Comparison of ENCODE assay signal across 15 cellular contexts in the genomic region with DNA sequence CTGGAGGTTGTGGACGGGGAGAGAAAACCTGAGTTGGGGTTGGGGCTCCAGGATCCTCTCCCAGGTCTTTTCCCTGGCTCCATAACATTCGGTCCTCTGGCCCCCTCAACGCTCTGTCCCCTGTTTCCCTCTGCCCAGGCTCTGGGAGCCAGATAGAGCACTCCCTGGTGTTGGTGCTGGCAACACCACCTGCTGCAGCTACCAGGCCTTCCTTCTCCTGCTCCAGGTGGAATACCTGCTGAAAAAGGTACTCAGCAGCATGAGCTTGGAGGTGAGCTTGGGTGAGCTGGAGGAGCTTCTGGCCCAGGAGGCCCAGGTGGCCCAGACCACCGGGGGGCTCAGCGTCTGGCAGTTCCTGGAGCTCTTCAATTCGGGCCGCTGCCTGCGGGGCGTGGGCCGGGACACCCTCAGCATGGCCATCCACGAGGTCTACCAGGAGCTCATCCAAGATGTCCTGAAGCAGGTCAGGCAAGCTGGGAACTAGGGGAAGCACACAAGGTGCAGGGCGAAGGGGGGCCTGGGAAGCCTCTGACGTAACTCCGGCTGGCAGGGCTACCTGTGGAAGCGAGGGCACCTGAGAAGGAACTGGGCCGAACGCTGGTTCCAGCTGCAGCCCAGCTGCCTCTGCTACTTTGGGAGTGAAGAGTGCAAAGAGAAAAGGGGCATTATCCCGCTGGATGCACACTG. TPM values are rescaled to one million over a fixed set of nuclear protein-coding genes. Genes with fewer than 3 reads are reported as not detected.
DNase-seq lines count a peak whose midpoint lies in the region; ATAC-seq and TF ChIP-seq lines count a peak whose summit lies in the region.
"Had no signal": no experiment of that assay in that cellular context is flagged by ENCODE, and none has a peak within 500 bp of the region (broad histone marks: within the 10 kb centered on the region; RNA-seq: fewer than 3 reads in every experiment).

No MANE protein-coding gene starts in this region.

- peaks cover 92% of the 10 kb centered on the region for H3K36me3 Mint-ChIP-seq in dendritic cell treated with granulocyte-macrophage colony-stimulating factor and Interleukin-4, amounts not matched to agents 40 ng/mL and 50 ng/mL, for 4 days (ENCODE audit: low read depth)

- DNase-seq in DND-41 (no peak), OCI-LY7 (ENCODE audit: low spot score) (no peak), globus pallidus (ENCODE audit: low spot score) (no peak), UCSD-AML1 (lab: John Stamatoyannopoulos, UW; ENCODE audit: unreplicated experiment) (no peak)
- DNase-seq: anterior cingulate cortex, COR-L47, dermis blood vessel endothelial cell, foreskin keratinocyte, NCI-H2081, retina, testis had no signal

- H3K9me3 Mint-ChIP-seq in dendritic cell treated with granulocyte-macrophage colony-stimulating factor and Interleukin-4, amounts not matched to agents 40 ng/mL and 50 ng/mL, for 4 days: no peaks in the 10 kb centered on the region

- ATAC-seq in DND-41 (ENCODE audit: insufficient read depth, low read depth) (no peak), HG03469 (IDR thresholded peaks at IDR 0.05; ENCODE audit: unreplicated experiment) (no peak)
- ATAC-seq: foreskin keratinocyte, SK-N-SH treated with all-trans-retinoic acid at 6 μM for 48 hours had no signal

- H3K9ac ChIP-seq in DND-41 (ENCODE audit: low read depth, low read length) (no peak overlapping the region), rectal smooth muscle tissue (ENCODE audit: low read length) (peak overlapping the region; percentile 10)

- H3K9me3 ChIP-seq in DND-41 (ENCODE audit: insufficient read depth, low read length, severe bottlenecking) (no peaks in the 10 kb centered on the region), OCI-LY7 (ENCODE audit: low read length) (no peaks in the 10 kb centered on the region)
- H3K9me3 ChIP-seq: testis had no signal

- H3K4me1 ChIP-seq in DND-41 (ENCODE audit: insufficient read depth, low read length) (peaks cover 34% of the 10 kb centered on the region), OCI-LY7 (ENCODE audit: insufficient read depth, low read length, poor library complexity, severe bottlenecking) (peaks cover 44% of the 10 kb centered on the region), rectal smooth muscle tissue (ENCODE audit: control insufficient read depth, insufficient read depth, low read length) (no peaks in the 10 kb centered on the region)
- H3K4me1 ChIP-seq: testis had no signal

- H3K27me3 Mint-ChIP-seq in dendritic cell treated with granulocyte-macrophage colony-stimulating factor and Interleukin-4, amounts not matched to agents 40 ng/mL and 50 ng/mL, for 4 days: no peaks in the 10 kb centered on the region

- no peaks in the 10 kb centered on the region for H3K27me3 ChIP-seq in DND-41 (ENCODE audit: insufficient read depth, low read length, poor library complexity)
- H3K27me3 ChIP-seq in rectal smooth muscle tissue (ENCODE audit: control insufficient read depth, insufficient read depth, low read length): no peaks in the 10 kb centered on the region
- H3K27me3 ChIP-seq: foreskin keratinocyte, testis had no signal

- no peak overlapping the region for H3K4me2 ChIP-seq in DND-41 (ENCODE audit: insufficient read depth, low read length)
- H3K4me2 ChIP-seq in OCI-LY7 (ENCODE audit: low read length): peak overlapping the region; percentile 89

- TF ChIP-seq CTCF in DND-41 (IDR thresholded peaks at IDR 0.05; ENCODE audit: borderline replicate concordance, extremely low read depth, low read length, poor library complexity, severe bottlenecking): no peak
- TF ChIP-seq CTCF in OCI-LY7 (conservative IDR thresholded peaks at IDR 0.05; ENCODE audit: low read length): peak; percentile 46; the same call in 1 of the 2 replicates

- intact Hi-C loops in OCI-LY7 (cut with micrococcal nuclease; ENCODE audit: unreplicated experiment): no loop called here
- intact Hi-C loops in dendritic cell treated with granulocyte-macrophage colony-stimulating factor and Interleukin-4, amounts not matched to agents 40 ng/mL and 50 ng/mL, for 4 days (cut with micrococcal nuclease): no loop called here

- H3K4me3 ChIP-seq in DND-41 (ENCODE audit: low read depth in 1 of 2, low read length in 2 of 2): no peak overlapping the region
- H3K4me3 ChIP-seq in OCI-LY7 (ENCODE audit: low read depth, low read length, poor library complexity, severe bottlenecking): peak overlapping the region; percentile 49
- no peak overlapping the region for H3K4me3 ChIP-seq in rectal smooth muscle tissue (ENCODE audit: low read length)
- H3K4me3 ChIP-seq: testis had no signal

- CTCF ChIA-PET in OCI-LY7 (lab: Charles Lee; ENCODE audit: unreplicated experiment): no interaction called here

- H2AFZ ChIP-seq in DND-41 (ENCODE audit: low read depth, low read length) (no peak overlapping the region), OCI-LY7 (ENCODE audit: low read length) (peak overlapping the region; percentile 60; the same call in 1 of the 2 replicates)

- peak overlapping the region; percentile 66 for H3K27ac ChIP-seq in DND-41 (ENCODE audit: low read length)
- peak overlapping the region; percentile 78 for H3K27ac ChIP-seq in OCI-LY7 (ENCODE audit: low read depth, low read length, poor library complexity, severe bottlenecking)
- H3K27ac ChIP-seq in rectal smooth muscle tissue (ENCODE audit: low read depth, low read length): no peak overlapping the region
- H3K27ac ChIP-seq: foreskin keratinocyte, testis had no signal

- POLR2A ChIA-PET in OCI-LY7 (lab: Charles Lee): interaction anchor here (0.9 to 1.9 kb wide), 2 partner anchors 9 to 14 kb away, joined by 3 to 8 read pairs; no protein-coding TSS in a partner anchor

- no TSS peak for BruUV-seq in OCI-LY7 (replicated peaks; lab: Mats Ljungman, UMichigan)

- H3K79me2 ChIP-seq in DND-41 (ENCODE audit: insufficient read depth, low read length) (peaks cover 15% of the 10 kb centered on the region), OCI-LY7 (ENCODE audit: insufficient read depth, low read depth, low read length) (no peaks in the 10 kb centered on the region)

- H3K4me1 Mint-ChIP-seq in dendritic cell treated with granulocyte-macrophage colony-stimulating factor and Interleukin-4, amounts not matched to agents 40 ng/mL and 50 ng/mL, for 4 days (ENCODE audit: low read depth): peaks cover 73% of the 10 kb centered on the region

- H3K36me3 ChIP-seq in DND-41 (ENCODE audit: insufficient read depth, low read length) (peaks cover 55% of the 10 kb centered on the region), OCI-LY7 (ENCODE audit: insufficient read depth, low read length) (peaks cover 37% of the 10 kb centered on the region), rectal smooth muscle tissue (ENCODE audit: control insufficient read depth, insufficient read depth, low read length) (no peaks in the 10 kb centered on the region)

- no peaks in the 10 kb centered on the region for H4K20me1 ChIP-seq in DND-41 (ENCODE audit: insufficient read depth, low read length)
- no peaks in the 10 kb centered on the region for H4K20me1 ChIP-seq in OCI-LY7 (ENCODE audit: insufficient read depth, low read length)

- no peaks in the 10 kb centered on the region for H3K9me2 ChIP-seq in OCI-LY7 (ENCODE audit: insufficient read depth, low read length)

- H3K27ac Mint-ChIP-seq in dendritic cell treated with granulocyte-macrophage colony-stimulating factor and Interleukin-4, amounts not matched to agents 40 ng/mL and 50 ng/mL, for 4 days: peak overlapping the region; percentile 90

- no peak overlapping the region for H3K4me3 Mint-ChIP-seq in dendritic cell treated with granulocyte-macrophage colony-stimulating factor and Interleukin-4, amounts not matched to agents 40 ng/mL and 50 ng/mL, for 4 days

RNA-seq across cellular contexts. Expression of a gene that starts 14.6 kb away (rescaled TPM):
- total RNA-seq in OCI-LY7 (2014; rRNA removed; shearing (Covaris generic)): 56.8 and 60.0 TPM in 2 replicates
- 53.7 and 53.8 TPM in 2 replicates for total RNA-seq in OCI-LY7 (2022)

RNA-seq across cellular contexts. Expression of a gene that starts 30.1 kb away (rescaled TPM):
- total RNA-seq in OCI-LY7 (2014; rRNA removed; shearing (Covaris generic)): 4.6 and 6.1 TPM in 2 replicates
- total RNA-seq in OCI-LY7 (2022): 11.9 and 13.1 TPM in 2 replicates

RNA-seq across cellular contexts. Expression of a gene that starts 52.7 kb away (rescaled TPM):
- 29.6 and 31.0 TPM in 2 replicates for total RNA-seq in OCI-LY7 (2014; rRNA removed; shearing (Covaris generic))
- 59.5 and 65.4 TPM in 2 replicates for total RNA-seq in OCI-LY7 (2022)
